10 cellular contexts compared by ENCODE assay signal in genomic region chr3:127792664-127793292, GRCh38. TPM values are rescaled to one million over a fixed set of nuclear protein-coding genes. Genes with fewer than 3 reads are reported as not detected.
DNase-seq lines count a peak whose midpoint lies in the region; ATAC-seq, FAIRE-seq and TF ChIP-seq lines count a peak whose summit lies in the region.
"Had no signal": no experiment of that assay in that cellular context is flagged by ENCODE, and none has a peak within 500 bp of the region (broad histone marks: within the 10 kb centered on the region; RNA-seq: fewer than 3 reads in every experiment).

No MANE protein-coding gene starts in this region.

- H2AFZ ChIP-seq in IMR-90 (replicated peaks; ENCODE audit: low read length, poor library complexity) (no peak overlapping the region), mesenchymal stem cell (ENCODE audit: low read depth, low read length) (no peak overlapping the region)

- in situ Hi-C loops in IMR-90 (cut with MboI; ENCODE audit: low sequenced_read_pairs), result no loop called here

- H3K9me1 ChIP-seq in IMR-90 (ENCODE audit: insufficient read depth, low read length), result peaks cover 36% of the 10 kb centered on the region

- TF ChIP-seq POLR2A in IMR-90 (IDR thresholded peaks at IDR 0.05; ENCODE audit: low read depth, low read length), result no peak

- H4K20me1 ChIP-seq in IMR-90 (ENCODE audit: insufficient read depth, low read length), result no peaks in the 10 kb centered on the region

- H3K4me3 ChIP-seq in IMR-90 (ENCODE audit: insufficient read depth, low read depth, low read length), result no peak overlapping the region
- H3K4me3 ChIP-seq in coronary artery, result no peak overlapping the region
- no peak overlapping the region for H3K4me3 ChIP-seq in mesenchymal stem cell (ENCODE audit: insufficient read depth in 1 of 2, low read depth in 1 of 2, low read length in 2 of 2)

- H2AK9ac ChIP-seq in IMR-90 (replicated peaks; ENCODE audit: low read depth, low read length, poor library complexity), result peak overlapping the region; percentile 76

- peaks cover 6% of the 10 kb centered on the region; the same call in 1 of the 2 replicates for H3K36me3 ChIP-seq in IMR-90 (ENCODE audit: control insufficient read depth, insufficient read depth, low read length)
- peaks cover 14 to 20% of the 10 kb centered on the region in 2 experiments for H3K36me3 ChIP-seq in mesenchymal stem cell (ENCODE audit: control insufficient read depth in 1 of 2, insufficient read depth in 2 of 2, low read depth in 1 of 2, low read length in 2 of 2)

- H2BK15ac ChIP-seq in IMR-90 (ENCODE audit: low read depth, low read length) (peak overlapping the region; percentile 100; the same call in 2 of the 3 replicates), mesenchymal stem cell (ENCODE audit: low read depth, poor library complexity, severe bottlenecking) (peak overlapping the region; percentile 40)

- H2AK5ac ChIP-seq in IMR-90 (ENCODE audit: low read depth, low read length) (peak overlapping the region; percentile 99), mesenchymal stem cell (ENCODE audit: low read length, severe bottlenecking) (peak overlapping the region; percentile 63)

- no TSS peak for BruUV-seq in IMR-90 (replicated peaks; lab: Mats Ljungman, UMichigan)

- H3K27ac ChIP-seq in IMR-90 (ENCODE audit: insufficient read depth, low read length) (peak overlapping the region; percentile 99), coronary artery (peak overlapping the region; percentile 29 to 57), mesenchymal stem cell (ENCODE audit: low read length, poor library complexity, severe bottlenecking) (peak overlapping the region; percentile 70)
- H3K27ac ChIP-seq: neutrophil had no signal

- peak overlapping the region; percentile 85 to 99; a peak in 3 of 4 replicates for H4K8ac ChIP-seq in IMR-90 (ENCODE audit: low read depth in 2 of 2, low read length in 2 of 2)
- peak overlapping the region; percentile 45 for H4K8ac ChIP-seq in mesenchymal stem cell (ENCODE audit: low read length)

- H3K4me1 ChIP-seq in IMR-90 (ENCODE audit: control insufficient read depth, insufficient read depth, low read length) (peaks cover 27% of the 10 kb centered on the region), mesenchymal stem cell (ENCODE audit: control insufficient read depth, insufficient read depth, low read depth, low read length) (peaks cover 39% of the 10 kb centered on the region)

- TF ChIP-seq CTCF in IMR-90 (conservative IDR thresholded peaks at IDR 0.05; ENCODE audit: low read depth, low read length) (no peak), coronary artery (IDR thresholded peaks at IDR 0.05) (no peak)

- peak overlapping the region; percentile 70 for H4K5ac ChIP-seq in IMR-90 (ENCODE audit: low read depth, low read length)

- H3K4ac ChIP-seq in IMR-90 (ENCODE audit: low read depth, low read length) (peak overlapping the region; percentile 99), mesenchymal stem cell (ENCODE audit: low read depth in 1 of 2, low read length in 2 of 2) (peak overlapping the region in 1 of 2 experiments; percentile 30)

- CTCF ChIA-PET in IMR-90 (lab: Yijun Ruan, JAX), result interaction anchor here (0.7 to 1.0 kb wide), 2 partner anchors 33 to 140 kb away, joined by 3 read pairs; no protein-coding TSS in a partner anchor

- peak overlapping the region; percentile 100 for H4K91ac ChIP-seq in IMR-90 (ENCODE audit: insufficient read depth, low read depth, low read length)
- no peak overlapping the region for H4K91ac ChIP-seq in mesenchymal stem cell (ENCODE audit: low read length)

- peak overlapping the region; percentile 99 for H2BK120ac ChIP-seq in IMR-90 (ENCODE audit: low read depth, low read length)
- H2BK120ac ChIP-seq in mesenchymal stem cell (ENCODE audit: low read depth, low read length), result no peak overlapping the region

- DNase-seq in A172 (ENCODE audit: low spot score) (peak; percentile 67), IMR-90 (peak; percentile 98), coronary artery (ENCODE audit: low spot score) (no peak), mesenchymal stem cell (peak; percentile 80), frontal cortex (ENCODE audit: low spot score in 2 of 2) (no peak)
- DNase-seq: CD4-positive, alpha-beta memory T cell had no signal

- WGBS in IMR-90 (ENCODE audit: extremely low coverage in 2 of 2, insufficient read length in 1 of 2), 2 experiments, result 47% methylated on average over 3 of the region's 11 CpGs; no CpG with 5 or more reads in 1 of the 2 experiments
- 49% methylated on average over 11 of the region's 11 CpGs for WGBS in mesenchymal stem cell

- FAIRE-seq in frontal cortex (lab: Jason Lieb, UNC), result no peak

- H3K18ac ChIP-seq in IMR-90 (ENCODE audit: low read depth, low read length), result peak overlapping the region; percentile 58
- H3K18ac ChIP-seq in mesenchymal stem cell (ENCODE audit: low read depth in 1 of 2, low read length in 2 of 2), result peak overlapping the region; percentile 61 to 73

- H3K4me2 ChIP-seq in IMR-90 (ENCODE audit: low read depth, low read length) (no peak overlapping the region), mesenchymal stem cell (ENCODE audit: low read length, poor library complexity, severe bottlenecking) (no peak overlapping the region)

- ATAC-seq in IMR-90 (ENCODE audit: low read depth) (peak; percentile 40), GM18502 (IDR thresholded peaks at IDR 0.05; ENCODE audit: poor library complexity, unreplicated experiment) (no peak), HG03432 (IDR thresholded peaks at IDR 0.05; ENCODE audit: unreplicated experiment) (no peak), GM18870 (IDR thresholded peaks at IDR 0.05; ENCODE audit: unreplicated experiment) (no peak)

- peaks cover 31 to 85% of the 10 kb centered on the region in 2 experiments for H3K79me1 ChIP-seq in IMR-90 (ENCODE audit: low read depth in 1 of 2, low read length in 2 of 2)
- peaks cover 15% of the 10 kb centered on the region for H3K79me1 ChIP-seq in mesenchymal stem cell (replicated peaks; ENCODE audit: low read length, poor library complexity, severe bottlenecking)

- POLR2A ChIA-PET in IMR-90 (lab: Charles Lee; ENCODE audit: unreplicated experiment), result no interaction called here

- H3K23ac ChIP-seq in IMR-90 (ENCODE audit: low read depth, low read length), result peak overlapping the region; percentile 43; the same call in 1 of the 2 replicates
- no peak overlapping the region for H3K23ac ChIP-seq in mesenchymal stem cell (ENCODE audit: low read length in 2 of 2)

- H3K9me3 ChIP-seq in IMR-90 (ENCODE audit: control insufficient read depth, insufficient read depth, low read length) (no peaks in the 10 kb centered on the region), mesenchymal stem cell (ENCODE audit: control insufficient read depth, low read length) (no peaks in the 10 kb centered on the region)
- H3K9me3 ChIP-seq: neutrophil had no signal

- intact Hi-C loops in IMR-90 (cut with micrococcal nuclease), result no loop called here

- H3K56ac ChIP-seq in IMR-90 (ENCODE audit: extremely low read depth, insufficient read depth, low read length), result peak overlapping the region; percentile 40

- TF ChIP-seq RAD21 in IMR-90 (IDR thresholded peaks at IDR 0.05; ENCODE audit: low read length), result no peak

- peak overlapping the region; percentile 87 for H2BK20ac ChIP-seq in IMR-90 (ENCODE audit: low read depth, low read length)

- H3K9ac ChIP-seq in IMR-90 (ENCODE audit: low read depth, low read length) (peak overlapping the region; percentile 11; the same call in 1 of the 2 replicates), mesenchymal stem cell (ENCODE audit: low read length) (peak overlapping the region; percentile 49)

- dilution Hi-C loops in IMR-90 (cut with HindIII; ENCODE audit: low sequenced_read_pairs, unreplicated experiment), result no loop called here

- H2BK5ac ChIP-seq in IMR-90 (ENCODE audit: low read depth, low read length, poor library complexity, severe bottlenecking) (peak overlapping the region; percentile 92), mesenchymal stem cell (ENCODE audit: low read depth, low read length, poor library complexity, severe bottlenecking) (no peak overlapping the region)

- no peaks in the 10 kb centered on the region for H3K27me3 ChIP-seq in IMR-90 (ENCODE audit: control insufficient read depth, insufficient read depth, low read length)
- no peaks in the 10 kb centered on the region for H3K27me3 ChIP-seq in mesenchymal stem cell (ENCODE audit: control insufficient read depth in 1 of 2, insufficient read depth in 1 of 2, low read length in 2 of 2)
- H3K27me3 ChIP-seq: neutrophil had no signal

- H3K14ac ChIP-seq in IMR-90 (replicated peaks; ENCODE audit: low read depth, low read length), result peak overlapping the region; percentile 41
- H3K14ac ChIP-seq in mesenchymal stem cell (ENCODE audit: low read length in 2 of 2), result no peak overlapping the region

- H2BK12ac ChIP-seq in mesenchymal stem cell (ENCODE audit: low read length in 2 of 2), result peak overlapping the region; percentile 59 to 76

TF ChIP-seq in IMR-90, 13 proteins besides CTCF, POLR2A, EP300 and RAD21 (continues in another document):
- TF ChIP-seq BHLHE40 (IDR thresholded peaks at IDR 0.05; ENCODE audit: low read depth, low read length) (peak; percentile 80), MXI1 (IDR thresholded peaks at IDR 0.05; ENCODE audit: borderline replicate concordance, low read depth, low read length) (peak; percentile 77; the same call in 1 of the 2 replicates), MAZ (IDR thresholded peaks at IDR 0.05; ENCODE audit: borderline replicate concordance, low read depth, low read length) (no peak), CEBPB (IDR thresholded peaks at IDR 0.05; ENCODE audit: low read depth, low read length) (no peak), CHD1 (IDR thresholded peaks at IDR 0.05; ENCODE audit: low read depth, low read length) (no peak), RCOR1 (IDR thresholded peaks at IDR 0.05; ENCODE audit: insufficient replicate concordance, low read length) (no peak), ELK1 (IDR thresholded peaks at IDR 0.05; ENCODE audit: borderline replicate concordance, low read depth, low read length) (no peak), RFX5 (IDR thresholded peaks at IDR 0.05; ENCODE audit: low read depth, low read length) (no peak), FOS (IDR thresholded peaks at IDR 0.05; ENCODE audit: low read depth, low read length) (no peak)

RNA-seq across cellular contexts. Expression of gene MGLL, which starts 29.5 kb away (rescaled TPM):
- 31.2 and 31.4 TPM in 2 replicates for total RNA-seq in A172 (2014; rRNA removed; shearing (Covaris generic))
- total RNA-seq in IMR-90 (2012; rRNA removed) (23.6 and 23.7 TPM in 2 replicates), frontal cortex (31.4 TPM)
- polyA plus RNA-seq in IMR-90 (2012; rRNA removed), result 59.9 and 60.6 TPM in 2 replicates
- polyA plus RNA-seq in IMR-90 (2012; cell fraction: cytosol; rRNA removed), result 33.0 and 76.1 TPM in 2 replicates
- polyA plus RNA-seq in IMR-90 (2012; cell fraction: nucleus; rRNA removed; ENCODE audit: low replicate concordance), result 37.3 and 45.7 TPM in 2 replicates
- polyA plus RNA-seq in mesenchymal stem cell (2013, experiment 1 of 2), result 81.2 TPM
- 81.4 TPM for polyA plus RNA-seq in mesenchymal stem cell (2013, experiment 2 of 2)

Comparison
In these comparisons a context has a peak if more than half of its experiments do, and no peak if none do; other contexts are left out.
1. DNase-seq: peak in A172 (single experiment), IMR-90 (single experiment) and mesenchymal stem cell (single experiment); none in coronary artery (single experiment) and frontal cortex (0 of 2).
2. H3K27ac ChIP-seq: peak in every context shown above with its lines; median percentile 99 in IMR-90; 70 in mesenchymal stem cell; 43 in coronary artery.